Comparison of ENCODE assay signal across 19 cellular contexts in the genomic region with DNA sequence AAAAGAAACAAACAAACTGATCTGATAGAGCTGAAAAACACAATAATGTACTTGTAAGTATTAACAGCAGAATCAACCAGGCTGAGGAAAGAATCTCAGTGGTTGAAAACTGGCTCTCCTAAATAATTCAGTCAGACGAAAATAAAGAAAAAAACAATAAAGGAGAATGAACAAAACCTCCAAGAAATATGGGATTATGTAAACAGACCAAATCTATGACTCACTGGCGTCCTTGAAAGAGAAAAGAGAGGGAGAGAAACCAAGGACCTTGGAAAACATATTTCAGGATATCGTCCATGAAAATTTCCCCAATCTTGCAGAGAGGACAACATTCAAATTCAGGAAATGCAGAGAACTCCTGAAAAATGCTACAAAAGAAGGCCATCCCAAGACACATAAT.
DNase-seq lines count a peak whose midpoint lies in the region; ATAC-seq and TF ChIP-seq lines count a peak whose summit lies in the region.
"Had no signal": no experiment of that assay in that cellular context is flagged by ENCODE, and none has a peak within 500 bp of the region (broad histone marks: within the 10 kb centered on the region; RNA-seq: fewer than 3 reads in every experiment).

No MANE protein-coding gene starts in this region.

- no peak overlapping the region for H3K23ac ChIP-seq in mesenchymal stem cell (ENCODE audit: low read length in 2 of 2)

- no peak overlapping the region for H3K14ac ChIP-seq in mesenchymal stem cell (ENCODE audit: low read length in 2 of 2)

- peak overlapping the region; percentile 12 for H3K9ac ChIP-seq in mesenchymal stem cell (ENCODE audit: low read length)

- no peak overlapping the region for H2AK5ac ChIP-seq in mesenchymal stem cell (ENCODE audit: low read length, severe bottlenecking)

- H3K36me3 Mint-ChIP-seq in endothelial cell (ENCODE audit: low read depth, unreplicated experiment) = peaks cover 17% of the 10 kb centered on the region

- DNase-seq in EH (ENCODE audit: low read depth) (peak; percentile 22), M059J (ENCODE audit: low read depth) (peak; percentile 38), dermis blood vessel endothelial cell (peak; percentile 23), mesenchymal stem cell (peak; percentile 45), endothelial cell (ENCODE audit: low spot score) (no peak), SW 1271 (lab: John Stamatoyannopoulos, UW) (no peak)
- no peak for DNase-seq in stimulated activated CD4-positive, alpha-beta T cell treated with anti-CD3 and anti-CD28 coated beads, Interleukin-12 subunit alpha, Interleukin-12 subunit beta, amount 100 ng/mL, for 4 hours
- DNase-seq: AML-193, Caco-2, DMS153, GOT3, KG1, MG63, NCI-H1092 treated with DMSO at 0.1 percent for 48 hours, NCI-H2227 treated with DMSO at 0.1 percent for 48 hours, NCI-H524 treated with DMSO at 0.1 percent for 48 hours had no signal

- no peak overlapping the region for H3K4me2 ChIP-seq in mesenchymal stem cell (ENCODE audit: low read length, poor library complexity, severe bottlenecking)

- no peak overlapping the region for H4K91ac ChIP-seq in mesenchymal stem cell (ENCODE audit: low read length)

- WGBS in mesenchymal stem cell = 56% methylated on average over 2 of the region's 3 CpGs

- H3K18ac ChIP-seq in mesenchymal stem cell (ENCODE audit: low read depth in 1 of 2, low read length in 2 of 2) = no peak overlapping the region

- no peaks in the 10 kb centered on the region for H3K79me1 ChIP-seq in mesenchymal stem cell (replicated peaks; ENCODE audit: low read length, poor library complexity, severe bottlenecking)

- H2BK5ac ChIP-seq in mesenchymal stem cell (ENCODE audit: low read depth, low read length, poor library complexity, severe bottlenecking) = no peak overlapping the region

- H2BK120ac ChIP-seq in mesenchymal stem cell (ENCODE audit: low read depth, low read length) = no peak overlapping the region

- H4K8ac ChIP-seq in mesenchymal stem cell (ENCODE audit: low read length) = no peak overlapping the region

- no peak overlapping the region for H3K27ac Mint-ChIP-seq in endothelial cell (ENCODE audit: unreplicated experiment)

- ATAC-seq in GM18505 (IDR thresholded peaks at IDR 0.05; ENCODE audit: unreplicated experiment) = no peak
- ATAC-seq: GM12878, Panc1 had no signal

- no peak for TF ChIP-seq CTCF in endothelial cell (IDR thresholded peaks at IDR 0.05; ENCODE audit: unreplicated experiment)

- H3K4me1 ChIP-seq in mesenchymal stem cell (ENCODE audit: control insufficient read depth, insufficient read depth, low read depth, low read length) = no peaks in the 10 kb centered on the region
- H3K4me1 ChIP-seq: Caco-2 had no signal

- no peak overlapping the region for H3K4ac ChIP-seq in mesenchymal stem cell (ENCODE audit: low read depth in 1 of 2, low read length in 2 of 2)

- H3K27me3 ChIP-seq in mesenchymal stem cell (ENCODE audit: control insufficient read depth in 1 of 2, insufficient read depth in 1 of 2, low read length in 2 of 2) = no peaks in the 10 kb centered on the region
- H3K27me3 ChIP-seq: MG63 had no signal

- H2BK12ac ChIP-seq in mesenchymal stem cell (ENCODE audit: low read length in 2 of 2) = no peak overlapping the region

- no peak overlapping the region for H3K27ac ChIP-seq in mesenchymal stem cell (ENCODE audit: low read length, poor library complexity, severe bottlenecking)

- peaks cover 3% of the 10 kb centered on the region for H3K27me3 Mint-ChIP-seq in endothelial cell (ENCODE audit: unreplicated experiment)

- no peaks in the 10 kb centered on the region for H3K36me3 ChIP-seq in mesenchymal stem cell (ENCODE audit: control insufficient read depth in 1 of 2, insufficient read depth in 2 of 2, low read depth in 1 of 2, low read length in 2 of 2)
- H3K36me3 ChIP-seq: MG63 had no signal

- H3K4me3 Mint-ChIP-seq in endothelial cell (ENCODE audit: unreplicated experiment) = no peak overlapping the region

- TF ChIP-seq POLR2A in GM18505 (IDR thresholded peaks at IDR 0.05; ENCODE audit: borderline replicate concordance, extremely low read depth, insufficient read depth, insufficient read length) = no peak

- no peak overlapping the region for H3K4me3 ChIP-seq in mesenchymal stem cell (ENCODE audit: insufficient read depth in 1 of 2, low read depth in 1 of 2, low read length in 2 of 2)
- H3K4me3 ChIP-seq: GM12878, MG63 had no signal

- H3K9me3 ChIP-seq in mesenchymal stem cell (ENCODE audit: control insufficient read depth, low read length) = no peaks in the 10 kb centered on the region
- H3K9me3 ChIP-seq: Caco-2, MG63 had no signal

- H2BK15ac ChIP-seq in mesenchymal stem cell (ENCODE audit: low read depth, poor library complexity, severe bottlenecking) = no peak overlapping the region

- H3K4me1 Mint-ChIP-seq in endothelial cell (ENCODE audit: unreplicated experiment) = no peaks in the 10 kb centered on the region

- no peak overlapping the region for H2AFZ ChIP-seq in mesenchymal stem cell (ENCODE audit: low read depth, low read length)

- peaks cover 6% of the 10 kb centered on the region for H3K9me3 Mint-ChIP-seq in endothelial cell (ENCODE audit: unreplicated experiment)

Comparison
In these comparisons a context has a peak if more than half of its experiments do, and no peak if none do; other contexts are left out.
1. DNase-seq: peak in EH (single experiment), M059J (single experiment), dermis blood vessel endothelial cell (single experiment) and mesenchymal stem cell (single experiment); none in endothelial cell (single experiment), SW 1271 (0 of 2) and stimulated activated CD4-positive, alpha-beta T cell treated with anti-CD3 and anti-CD28 coated beads, Interleukin-12 subunit alpha, Interleukin-12 subunit beta, amount 100 ng/mL, for 4 hours (single experiment).